In the genomic region with DNA sequence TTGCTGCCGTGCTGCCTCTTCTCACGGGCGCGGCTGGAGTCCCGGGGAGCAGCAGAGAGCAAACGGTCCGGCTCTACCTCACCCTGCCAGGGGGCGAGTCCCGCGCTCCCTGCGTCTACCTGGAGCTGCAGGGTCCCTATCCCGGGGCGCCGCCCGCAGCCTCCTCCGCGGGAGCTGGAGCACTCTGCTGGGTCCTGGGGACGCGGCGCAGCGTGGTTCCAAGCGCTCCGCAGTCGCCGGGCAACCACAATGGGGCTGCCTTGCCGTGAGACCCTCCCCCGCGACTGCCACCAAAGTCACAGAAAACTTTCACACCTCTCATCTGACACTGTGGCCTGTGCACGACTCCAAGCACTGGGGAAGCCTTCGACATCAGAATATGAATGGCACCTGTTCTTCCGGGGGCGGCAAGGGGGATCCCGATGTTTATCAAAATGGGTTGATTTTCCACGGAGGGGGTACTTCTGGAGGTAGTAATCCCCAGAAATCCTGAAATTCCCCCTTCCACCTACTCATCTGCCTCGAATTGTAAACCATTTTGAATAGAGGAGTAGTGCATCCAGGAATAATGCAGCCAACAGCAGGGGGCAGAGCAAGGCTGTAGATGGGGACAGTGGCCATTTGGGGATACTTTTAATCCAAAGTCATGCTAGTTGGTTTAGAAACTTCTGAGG, we compare ENCODE assay signal across 8 cellular contexts. TPM values are rescaled to one million over a fixed set of nuclear protein-coding genes. Genes with fewer than 3 reads are reported as not detected.
A peak's percentile ranks its signal among the peaks of the same experiment; 100 is the strongest.
DNase-seq lines count a peak whose midpoint lies in the region; ATAC-seq lines count a peak whose summit lies in the region.

TSS of gene C12orf42 (minus strand) at position 186 of the 674 bp plus-strand sequence. CDS start 17,542 bp downstream, outside the sequence.

- peak; percentile 44 for ATAC-seq in HG02798 (IDR thresholded peaks at IDR 0.05; ENCODE audit: poor library complexity, unreplicated experiment)

- peak; percentile 73 for DNase-seq in activated effector memory CD4-positive, alpha-beta T cell treated with anti-CD3 and anti-CD28 coated beads, Interleukin-2, amount 50 U/mL, for 16 hours
- no peak for DNase-seq in activated effector memory CD4-positive, alpha-beta T cell treated with Interleukin-2 at 50 U/mL for 16 hours
- DNase-seq in NCI-H187 treated with DMSO at 0.1 percent for 48 hours (lab: John Stamatoyannopoulos, UW) = peak; percentile 22
- DNase-seq in activated T-cell treated with anti-CD3 and anti-CD28 coated beads, Interleukin-2, amount 50 U/mL, for 48 hours = peak; percentile 62 to 64
- DNase-seq in germinal center (ENCODE audit: low spot score) = peak; percentile 20
- DNase-seq in occipital lobe (lab: John Stamatoyannopoulos, UW) = peak; percentile 18
- DNase-seq in RPMI8226 = no peak

RNA-seq across cellular contexts. Expression of gene C12orf42, which starts in this region (rescaled TPM):
- total RNA-seq in occipital lobe = 2.3 TPM

Comparison
In these comparisons a context has a peak if more than half of its experiments do, and no peak if none do; other contexts are left out.
1. DNase-seq: peak in activated effector memory CD4-positive, alpha-beta T cell treated with anti-CD3 and anti-CD28 coated beads, Interleukin-2, amount 50 U/mL, for 16 hours (single experiment), NCI-H187 treated with DMSO at 0.1 percent for 48 hours (single experiment), activated T-cell treated with anti-CD3 and anti-CD28 coated beads, Interleukin-2, amount 50 U/mL, for 48 hours (2 of 2), germinal center (single experiment) and occipital lobe (single experiment); none in activated effector memory CD4-positive, alpha-beta T cell treated with Interleukin-2 at 50 U/mL for 16 hours (single experiment) and RPMI8226 (single experiment).